9 cellular contexts compared by ENCODE assay signal in genomic region chrX:51641421-51642021, GRCh38. TPM values are rescaled to one million over a fixed set of nuclear protein-coding genes. Genes with fewer than 3 reads are reported as not detected.
DNase-seq lines count a peak whose midpoint lies in the region; ATAC-seq, FAIRE-seq and TF ChIP-seq lines count a peak whose summit lies in the region.
"Had no signal": no experiment of that assay in that cellular context is flagged by ENCODE, and none has a peak within 500 bp of the region (broad histone marks: within the 10 kb centered on the region; RNA-seq: fewer than 3 reads in every experiment).

No MANE protein-coding gene starts in this region.

- no peak overlapping the region for H3K9ac ChIP-seq in GM12878 (ENCODE audit: control insufficient read depth, insufficient read depth, low read length)

- H3K79me2 ChIP-seq in GM12878 (ENCODE audit: control insufficient read depth, insufficient read depth, low read length): no peaks in the 10 kb centered on the region

- H3K4me2 ChIP-seq in GM12878 (ENCODE audit: control insufficient read depth, insufficient read depth): no peak overlapping the region

- H3K4me3 ChIP-seq in heart right ventricle (no peak overlapping the region), right cardiac atrium (ENCODE audit: low read length) (no peak overlapping the region), GM12878 (no peak overlapping the region)

- TF ChIP-seq CTCF in heart right ventricle (IDR thresholded peaks at IDR 0.05) (peak in 8 of 9 donors; percentile 14 to 47 (median 40)), GM12878 (IDR thresholded peaks at IDR 0.05 in 2 of 3, conservative IDR thresholded peaks at IDR 0.05 in 1 of 3; ENCODE audit: control insufficient read depth in 2 of 3, extremely low read depth in 1 of 3, insufficient read depth in 1 of 3, low read depth in 3 of 3, low read length in 3 of 3) (peak; percentile 24 to 38 (median 38); a peak in 5 of 6 replicates)

- H4K20me1 ChIP-seq in GM12878 (ENCODE audit: control insufficient read depth, insufficient read depth): no peaks in the 10 kb centered on the region

- peaks cover 25% of the 10 kb centered on the region for H3K27me3 Mint-ChIP-seq in activated T-cell treated with anti-CD3 and anti-CD28 coated beads, Interleukin-2, amount 50 U/mL, for 4 hours (ENCODE audit: low read depth)

- SMC1A ChIA-PET in GM12878 (lab: Charles Lee; ENCODE audit: uncharacterized antibody, unreplicated experiment): interaction anchor here (0.6 to 2.1 kb wide), 3 partner anchors 161 to 617 kb away, joined by 3 to 17 read pairs (median 3); no protein-coding TSS in a partner anchor

- no peak for DNase-seq in heart right ventricle
- DNase-seq in right cardiac atrium: no peak
- peak in 2 of 3 experiments; percentile 42 to 85 for DNase-seq in NCI-H1417 (lab: John Stamatoyannopoulos, UW)
- no peak for DNase-seq in GM12878 (ENCODE audit: low read depth, low spot score)
- peak; percentile 51 to 69 for DNase-seq in lung microvascular endothelial cell (ENCODE audit: low read depth in 2 of 2)
- DNase-seq in T-helper 9 cell: no peak
- no peak for DNase-seq in activated T-cell treated with anti-CD3 and anti-CD28 coated beads, Interleukin-2, amount 50 U/mL, for 4 hours

- TF ChIP-seq EP300 in GM12878 (IDR thresholded peaks at IDR 0.05; ENCODE audit: borderline replicate concordance in 1 of 2, control insufficient read depth in 1 of 2, low read depth in 2 of 2, low read length in 2 of 2): no peak

- ATAC-seq in heart right ventricle (no peak), right cardiac atrium (no peak), GM12878 (peak; percentile 27; the same call in 1 of the 3 replicates), GM18909 (IDR thresholded peaks at IDR 0.05; ENCODE audit: poor library complexity, unreplicated experiment) (no peak)
- no peak for ATAC-seq in activated T-cell treated with anti-CD3 and anti-CD28 coated beads, Interleukin-2, amount 50 U/mL, for 4 hours

- in situ Hi-C loops in GM12878 (cut with MboI): no loop called here

- H3K27ac ChIP-seq in heart right ventricle (no peak overlapping the region), right cardiac atrium (ENCODE audit: low read length) (no peak overlapping the region), GM12878 (ENCODE audit: control insufficient read depth, insufficient read depth) (no peak overlapping the region)

- TF ChIP-seq RAD21 in GM12878 (IDR thresholded peaks at IDR 0.05; ENCODE audit: insufficient read depth, low read depth, low read length): peak; percentile 70

- no peak overlapping the region for H2AFZ ChIP-seq in GM12878 (ENCODE audit: control insufficient read depth, low read depth, low read length)

- H3K4me1 ChIP-seq in heart right ventricle: no peaks in the 10 kb centered on the region
- H3K4me1 ChIP-seq in right cardiac atrium (ENCODE audit: control insufficient read depth, insufficient read depth, low read length): no peaks in the 10 kb centered on the region
- no peaks in the 10 kb centered on the region for H3K4me1 ChIP-seq in GM12878 (ENCODE audit: control insufficient read depth, insufficient read depth, low read length)

- H3K9me3 ChIP-seq in heart right ventricle (no peaks in the 10 kb centered on the region), right cardiac atrium (ENCODE audit: control insufficient read depth, low read length) (no peaks in the 10 kb centered on the region), GM12878 (replicated peaks; ENCODE audit: control insufficient read depth, insufficient read depth, low read length) (no peaks in the 10 kb centered on the region)

- no peak for FAIRE-seq in GM12878 (lab: Jason Lieb, UNC)

- CTCF ChIA-PET in GM12878 (lab: Yijun Ruan, JAX): interaction anchor here (0.8 to 1.6 kb wide), 4 partner anchors 211 to 620 kb away, joined by 3 to 15 read pairs (median 5); no protein-coding TSS in a partner anchor

- H3K4me3 Mint-ChIP-seq in activated T-cell treated with anti-CD3 and anti-CD28 coated beads, Interleukin-2, amount 50 U/mL, for 4 hours: no peak overlapping the region
- H3K4me3 Mint-ChIP-seq: central memory CD8-positive, alpha-beta T cell had no signal

- no peaks in the 10 kb centered on the region for H3K36me3 Mint-ChIP-seq in activated T-cell treated with anti-CD3 and anti-CD28 coated beads, Interleukin-2, amount 50 U/mL, for 4 hours (ENCODE audit: insufficient read depth)

- BruUV-seq in GM12878 (replicated peaks; lab: Mats Ljungman, UMichigan): no TSS peak

- POLR2A ChIA-PET in GM12878 (lab: Charles Lee): no interaction called here

- no peak for TF ChIP-seq POLR2A in GM12878 (IDR thresholded peaks at IDR 0.05; ENCODE audit: low read depth, low read length)

- no peaks in the 10 kb centered on the region for H3K36me3 ChIP-seq in heart right ventricle
- H3K36me3 ChIP-seq in GM12878 (ENCODE audit: control insufficient read depth in 2 of 2, insufficient read depth in 2 of 2, low read length in 1 of 2): no peaks in the 10 kb centered on the region

- no peaks in the 10 kb centered on the region for H3K4me1 Mint-ChIP-seq in activated T-cell treated with anti-CD3 and anti-CD28 coated beads, Interleukin-2, amount 50 U/mL, for 4 hours (ENCODE audit: low read depth)
- H3K4me1 Mint-ChIP-seq: central memory CD8-positive, alpha-beta T cell had no signal

- 25 to 33% methylated on average over 19 of the region's 19 CpGs for WGBS in heart right ventricle, 2 donors
- WGBS in right cardiac atrium: 34% methylated on average over 19 of the region's 19 CpGs
- WGBS in GM12878 (ENCODE audit: insufficient coverage, insufficient replicate concordance, low lambda C conversion rate, missing lambda C conversion rate): 41% methylated on average over 19 of the region's 19 CpGs

- H3K27me3 ChIP-seq in heart right ventricle (peaks cover 0 to 78% (median 3%) of the 10 kb centered on the region in 7 donors), right cardiac atrium (ENCODE audit: control insufficient read depth, insufficient read depth) (no peaks in the 10 kb centered on the region), GM12878 (replicated peaks in 1 of 2; ENCODE audit: control insufficient read depth in 2 of 2, insufficient read depth in 2 of 2, low read length in 1 of 2) (no peaks in the 10 kb centered on the region)

- intact Hi-C loops in heart right ventricle (cut with DNase I): no loop called here
- intact Hi-C loops in right cardiac atrium (cut with DNase I): no loop called here
- intact Hi-C loops in GM12878 (cut with micrococcal nuclease; ENCODE audit: unreplicated experiment): no loop called here

- no peaks in the 10 kb centered on the region for H3K9me3 Mint-ChIP-seq in activated T-cell treated with anti-CD3 and anti-CD28 coated beads, Interleukin-2, amount 50 U/mL, for 4 hours
- H3K9me3 Mint-ChIP-seq: central memory CD8-positive, alpha-beta T cell had no signal

- RAD21 ChIA-PET in GM12878 (lab: Charles Lee; ENCODE audit: unreplicated experiment): interaction anchor here (1.0 to 2.0 kb wide), 3 partner anchors 8 to 620 kb away, joined by 3 to 9 read pairs (median 5); no protein-coding TSS in a partner anchor

TF ChIP-seq in GM12878, 131 proteins besides CTCF, POLR2A, EP300 and RAD21:
- TF ChIP-seq SMC3 (IDR thresholded peaks at IDR 0.05; ENCODE audit: borderline replicate concordance, low read length) (peak; percentile 32; the same call in 1 of the 2 replicates), NR2C2 (IDR thresholded peaks at IDR 0.05; ENCODE audit: borderline replicate concordance, control insufficient read depth, insufficient read length, low read depth) (no peak)

RNA-seq across cellular contexts. Expression of gene CENPVL3, which starts 22.8 kb away (rescaled TPM):
- total RNA-seq in heart right ventricle (not detected), right cardiac atrium (not detected), GM12878 (2014; rRNA removed) (not detected in 2 replicates), GM12878 (2014; rRNA removed; fragmentation: Illumina TruSeq; extraction: Trizol) (not detected in 2 replicates), GM12878 (2021) (not detected in 2 replicates), lung microvascular endothelial cell (not detected in 2 replicates)
- polyA plus RNA-seq in heart right ventricle (not detected), right cardiac atrium (not detected), GM12878 (2011; rRNA removed) (not detected in 2 replicates), GM12878 (2014; fragmentation: Illumina TruSeq; extraction: Trizol) (not detected in 2 replicates), GM12878 (2014; fragmentation: Nextera tagmentation; extraction: Ambion mirVana) (not detected), GM12878 (2014; rRNA removed) (not detected in 2 replicates), GM12878 (2016; fragmentation: Nextera tagmentation; extraction: Ambion mirVana) (not detected)
- not detected in 2 replicates for total RNA-seq in GM12878 (2013; cell fraction: nucleolus; rRNA removed)
- polyA plus RNA-seq in GM12878 (2011; ENCODE audit: low read depth): not detected
- polyA plus RNA-seq in GM12878 (2011; cell fraction: cytosol; rRNA removed): not detected in 2 replicates
- polyA plus RNA-seq in GM12878 (2011; cell fraction: nucleus; rRNA removed): not detected in 2 replicates
- polyA plus RNA-seq in GM12878 (2012): not detected in 2 replicates
- not detected in 2 replicates for polyA minus RNA-seq in GM12878 (2011; rRNA and poly(A)+ RNA removed)
- not detected in 2 replicates for polyA minus RNA-seq in GM12878 (2011; cell fraction: cytosol; rRNA and poly(A)+ RNA removed)
- polyA minus RNA-seq in GM12878 (2011; cell fraction: nucleus; rRNA and poly(A)+ RNA removed): not detected in 2 replicates
- under 1 TPM in 2 of 3 donors, not detected in 1; 0.47 to 0.56 TPM for total RNA-seq in activated T-cell treated with anti-CD3 and anti-CD28 coated beads, Interleukin-2, amount 50 U/mL, for 4 hours

RNA-seq across cellular contexts. Expression of gene CENPVL2, which starts 41.1 kb away (rescaled TPM):
- total RNA-seq in heart right ventricle: not detected
- not detected for polyA plus RNA-seq in heart right ventricle
- total RNA-seq in right cardiac atrium: not detected
- not detected for polyA plus RNA-seq in right cardiac atrium
- not detected in 2 replicates for total RNA-seq in GM12878 (2013; cell fraction: nucleolus; rRNA removed)
- total RNA-seq in GM12878 (2014; rRNA removed): not detected in 2 replicates
- total RNA-seq in GM12878 (2014; rRNA removed; fragmentation: Illumina TruSeq; extraction: Trizol): not detected in 2 replicates
- not detected in 2 replicates for total RNA-seq in GM12878 (2021)
- polyA plus RNA-seq in GM12878 (2011; ENCODE audit: low read depth): not detected
- polyA plus RNA-seq in GM12878 (2011; rRNA removed): not detected in 2 replicates
- polyA plus RNA-seq in GM12878 (2011; cell fraction: cytosol; rRNA removed): not detected in 2 replicates
- polyA plus RNA-seq in GM12878 (2011; cell fraction: nucleus; rRNA removed): not detected in 2 replicates
- polyA plus RNA-seq in GM12878 (2012): not detected in 2 replicates
- polyA plus RNA-seq in GM12878 (2014; fragmentation: Illumina TruSeq; extraction: Trizol): not detected in 2 replicates
- polyA plus RNA-seq in GM12878 (2014; fragmentation: Nextera tagmentation; extraction: Ambion mirVana): not detected
- polyA plus RNA-seq in GM12878 (2014; rRNA removed): not detected in 2 replicates
- not detected for polyA plus RNA-seq in GM12878 (2016; fragmentation: Nextera tagmentation; extraction: Ambion mirVana)
- not detected in 2 replicates for polyA minus RNA-seq in GM12878 (2011; rRNA and poly(A)+ RNA removed)
- polyA minus RNA-seq in GM12878 (2011; cell fraction: cytosol; rRNA and poly(A)+ RNA removed): not detected in 2 replicates
- polyA minus RNA-seq in GM12878 (2011; cell fraction: nucleus; rRNA and poly(A)+ RNA removed): not detected in 2 replicates
- not detected in 2 replicates for total RNA-seq in lung microvascular endothelial cell
- total RNA-seq in activated T-cell treated with anti-CD3 and anti-CD28 coated beads, Interleukin-2, amount 50 U/mL, for 4 hours: not detected

Comparison
In these comparisons a context has a peak if more than half of its experiments do, and no peak if none do; other contexts are left out.
1. DNase-seq: peak in NCI-H1417 (2 of 3) and lung microvascular endothelial cell (2 of 2); none in heart right ventricle (0 of 2), right cardiac atrium (0 of 3), GM12878 (single experiment), T-helper 9 cell (single experiment) and activated T-cell treated with anti-CD3 and anti-CD28 coated beads, Interleukin-2, amount 50 U/mL, for 4 hours (single experiment).